ENCODE assay signal across 28 cellular contexts in genomic region chr18:76055025-76055424, GRCh38.
DNase-seq lines count a peak whose midpoint lies in the region; ATAC-seq, FAIRE-seq and TF ChIP-seq lines count a peak whose summit lies in the region.
"Had no signal": no experiment of that assay in that cellular context is flagged by ENCODE, and none has a peak within 500 bp of the region (broad histone marks: within the 10 kb centered on the region; RNA-seq: fewer than 3 reads in every experiment).

No MANE protein-coding gene starts in this region.

- no peak overlapping the region for H2AK5ac ChIP-seq in neuronal stem cell (ENCODE audit: low read depth, low read length)

- POLR2A ChIA-PET in HepG2 (lab: Yijun Ruan, JAX): no interaction called here

- H4K20me1 ChIP-seq in HepG2 (ENCODE audit: insufficient read depth, low read length): no peaks in the 10 kb centered on the region
- H4K20me1 ChIP-seq: BLaER1 treated with 17β-estradiol and CSF1 and Interleukin-3, amounts not matched to agents 10 nM and 100 nM had no signal

- no peaks in the 10 kb centered on the region for H3K36me3 Mint-ChIP-seq in stimulated activated effector memory CD8-positive, alpha-beta T cell treated with anti-CD3 and anti-CD28 coated beads, Interleukin-12 subunit alpha, Interleukin-12 subunit beta, amount 100 ng/mL, for 72 hours
- H3K36me3 Mint-ChIP-seq in immature natural killer cell: no peaks in the 10 kb centered on the region
- H3K36me3 Mint-ChIP-seq: CD8-positive, alpha-beta T cell had no signal

- no peaks in the 10 kb centered on the region for H3K79me2 ChIP-seq in HepG2 (ENCODE audit: insufficient read depth, low read length)

- WGBS in HepG2 (ENCODE audit: low lambda C conversion rate): 40% methylated on average over 6 of the region's 9 CpGs
- 63% methylated on average over 6 of the region's 9 CpGs for WGBS in right lobe of liver (ENCODE audit: insufficient coverage, low coverage, low lambda C conversion rate, missing lambda C conversion rate)
- 97% methylated on average over 9 of the region's 9 CpGs for WGBS in esophagus muscularis mucosa
- no CpG with 5 or more reads among the region's 9 CpGs for WGBS in neuronal stem cell (ENCODE audit: extremely low coverage in 2 of 2, insufficient read length in 2 of 2, insufficient replicate concordance in 1 of 2), 2 donors
- WGBS in body of pancreas, 2 donors: 63 to 70% methylated on average over 9 of the region's 9 CpGs

- peaks cover 3% of the 10 kb centered on the region for H3K9me3 Mint-ChIP-seq in stimulated activated effector memory CD8-positive, alpha-beta T cell treated with anti-CD3 and anti-CD28 coated beads, Interleukin-12 subunit alpha, Interleukin-12 subunit beta, amount 100 ng/mL, for 72 hours
- H3K9me3 Mint-ChIP-seq in immature natural killer cell: no peaks in the 10 kb centered on the region
- H3K9me3 Mint-ChIP-seq: CD4-positive, alpha-beta T cell; CD8-positive, alpha-beta T cell had no signal

- no peak overlapping the region for H3K9ac ChIP-seq in HepG2 (ENCODE audit: insufficient read depth, low read depth, low read length)
- H3K9ac ChIP-seq in neuronal stem cell (ENCODE audit: low read depth, low read length, poor library complexity): no peak overlapping the region
- H3K9ac ChIP-seq: BLaER1 treated with 17β-estradiol and CSF1 and Interleukin-3, amounts not matched to agents 10 nM and 100 nM had no signal

- no peak overlapping the region for H3K27ac Mint-ChIP-seq in stimulated activated effector memory CD8-positive, alpha-beta T cell treated with anti-CD3 and anti-CD28 coated beads, Interleukin-12 subunit alpha, Interleukin-12 subunit beta, amount 100 ng/mL, for 72 hours
- H3K27ac Mint-ChIP-seq in immature natural killer cell: no peak overlapping the region
- H3K27ac Mint-ChIP-seq: B cell; CD4-positive, alpha-beta T cell; CD8-positive, alpha-beta T cell had no signal

- no peak for TF ChIP-seq POLR2A in HepG2 (IDR thresholded peaks at IDR 0.05; ENCODE audit: insufficient read depth in 1 of 2, low read depth in 2 of 2, low read length in 2 of 2)
- no peak for TF ChIP-seq POLR2A in right lobe of liver (IDR thresholded peaks at IDR 0.05)
- TF ChIP-seq POLR2A in esophagus muscularis mucosa (IDR thresholded peaks at IDR 0.05; ENCODE audit: low read depth): no peak
- no peak for TF ChIP-seq POLR2A in body of pancreas (IDR thresholded peaks at IDR 0.05)

- TF ChIP-seq RAD21 in HepG2 (CRISPR knock-in tag; IDR thresholded peaks at IDR 0.05): no peak

- no peaks in the 10 kb centered on the region for H3K4me1 Mint-ChIP-seq in stimulated activated effector memory CD8-positive, alpha-beta T cell treated with anti-CD3 and anti-CD28 coated beads, Interleukin-12 subunit alpha, Interleukin-12 subunit beta, amount 100 ng/mL, for 72 hours
- no peaks in the 10 kb centered on the region for H3K4me1 Mint-ChIP-seq in immature natural killer cell
- H3K4me1 Mint-ChIP-seq: B cell had no signal

- ATAC-seq in HepG2: no peak
- ATAC-seq in right lobe of liver: no peak
- peak; percentile 33 for ATAC-seq in stimulated activated effector memory CD8-positive, alpha-beta T cell treated with anti-CD3 and anti-CD28 coated beads, Interleukin-12 subunit alpha, Interleukin-12 subunit beta, amount 100 ng/mL, for 72 hours
- ATAC-seq in body of pancreas: no peak
- ATAC-seq: A549; CD8-positive, alpha-beta T cell; GM12878 had no signal

- H2BK5ac ChIP-seq in neuronal stem cell (ENCODE audit: low read length): no peak overlapping the region

- no peaks in the 10 kb centered on the region for H3K79me1 ChIP-seq in neuronal stem cell (ENCODE audit: low read depth, low read length)

- H3K4me2 ChIP-seq in HepG2 (ENCODE audit: low read depth, low read length) (no peak overlapping the region), neuronal stem cell (ENCODE audit: insufficient read depth, low read length, poor library complexity, severe bottlenecking) (no peak overlapping the region)
- H3K4me2 ChIP-seq: A549; BLaER1 treated with 17β-estradiol and CSF1 and Interleukin-3, amounts not matched to agents 10 nM and 100 nM had no signal

- in situ Hi-C loops in HepG2 (cut with HindIII; ENCODE audit: extremely low pct_ligation_motif_present, low pct_unique_long_range_greater_than_20kb): no loop called here

- DNase-seq in HepG2 (ENCODE audit: low spot score): no peak
- no peak for DNase-seq in right lobe of liver
- DNase-seq in esophagus muscularis mucosa (ENCODE audit: extremely low spot score): peak; percentile 66
- DNase-seq in neuronal stem cell (ENCODE audit: low spot score): no peak
- DNase-seq in stimulated activated effector memory CD8-positive, alpha-beta T cell treated with anti-CD3 and anti-CD28 coated beads, Interleukin-12 subunit alpha, Interleukin-12 subunit beta, amount 100 ng/mL, for 72 hours (ENCODE audit: low spot score in 2 of 2): no peak
- DNase-seq in body of pancreas: no peak
- DNase-seq in mesenteric fat pad (ENCODE audit: low spot score): no peak
- no peak for DNase-seq in immature natural killer cell
- DNase-seq: AML-193; Caco-2; Calu3; CD4-positive, alpha-beta T cell; CD8-positive, alpha-beta T cell; DMS 273 treated with DMSO at 0.1 percent for 48 hours; DMS153; DMS53; DMS79; DND-41; EL; GDM1 had no signal

- no peaks in the 10 kb centered on the region for H3K36me3 ChIP-seq in HepG2 (replicated peaks in 1 of 2; ENCODE audit: control insufficient read depth in 1 of 2, insufficient read depth in 2 of 2, low read length in 2 of 2)
- no peaks in the 10 kb centered on the region for H3K36me3 ChIP-seq in right lobe of liver
- H3K36me3 ChIP-seq in esophagus muscularis mucosa: no peaks in the 10 kb centered on the region
- H3K36me3 ChIP-seq in neuronal stem cell (replicated peaks in 1 of 2; ENCODE audit: control insufficient read depth in 2 of 2, insufficient read depth in 2 of 2, low read length in 2 of 2): no peaks in the 10 kb centered on the region
- H3K36me3 ChIP-seq in body of pancreas (replicated peaks in 1 of 2; ENCODE audit: insufficient read depth in 1 of 2, low read depth in 2 of 2): no peaks in the 10 kb centered on the region
- H3K36me3 ChIP-seq: BLaER1 treated with 17β-estradiol and CSF1 and Interleukin-3, amounts not matched to agents 10 nM and 100 nM had no signal

- CTCF ChIA-PET in HepG2 (lab: Yijun Ruan, JAX; ENCODE audit: low intra/inter-chr PET ratio, low total read pairs): no interaction called here

- H3K27ac ChIP-seq in HepG2 (ENCODE audit: extremely low read length, insufficient read depth, low read length): no peak overlapping the region
- H3K27ac ChIP-seq in right lobe of liver: no peak overlapping the region
- H3K27ac ChIP-seq in esophagus muscularis mucosa (replicated peaks in 1 of 4): no peak overlapping the region
- H3K27ac ChIP-seq in neuronal stem cell (replicated peaks; ENCODE audit: low read length): no peak overlapping the region
- H3K27ac ChIP-seq in body of pancreas: no peak overlapping the region
- H3K27ac ChIP-seq: 22Rv1; A549; BLaER1 treated with 17β-estradiol and CSF1 and Interleukin-3, amounts not matched to agents 10 nM and 100 nM; C4-2B had no signal

- H3K9me3 ChIP-seq in HepG2 (ENCODE audit: low read length) (no peaks in the 10 kb centered on the region), right lobe of liver (no peaks in the 10 kb centered on the region), esophagus muscularis mucosa (no peaks in the 10 kb centered on the region), neuronal stem cell (replicated peaks in 1 of 2; ENCODE audit: control insufficient read depth in 2 of 2, insufficient read depth in 1 of 2, low read depth in 1 of 2, low read length in 2 of 2) (no peaks in the 10 kb centered on the region), body of pancreas (no peaks in the 10 kb centered on the region)
- H3K9me3 ChIP-seq: A549; BLaER1 treated with 17β-estradiol and CSF1 and Interleukin-3, amounts not matched to agents 10 nM and 100 nM; Caco-2 had no signal

- peak overlapping the region; percentile 16 for H3K23ac ChIP-seq in neuronal stem cell (ENCODE audit: low read depth, low read length, poor library complexity)

- BruUV-seq in HepG2 (replicated peaks; lab: Mats Ljungman, UMichigan): no TSS peak

- no peak for FAIRE-seq in HepG2 (lab: Jason Lieb, UNC)
- FAIRE-seq: A549, GM12878, GM12892, GM18507 had no signal

- intact Hi-C loops in HepG2 (cut with micrococcal nuclease; ENCODE audit: unreplicated experiment): no loop called here
- intact Hi-C loops in right lobe of liver (cut with DNase I): no loop called here
- intact Hi-C loops in esophagus muscularis mucosa (cut with DNase I): no loop called here
- intact Hi-C loops in body of pancreas (cut with DNase I): no loop called here

- no peak overlapping the region for H2BK12ac ChIP-seq in neuronal stem cell (ENCODE audit: low read length)

- H3K4me1 ChIP-seq in HepG2 (ENCODE audit: insufficient read depth, low read length): no peaks in the 10 kb centered on the region
- H3K4me1 ChIP-seq in right lobe of liver: no peaks in the 10 kb centered on the region
- peaks cover 0 to 3% (median 0%) of the 10 kb centered on the region in 4 donors for H3K4me1 ChIP-seq in esophagus muscularis mucosa
- peaks cover 0 to 2% of the 10 kb centered on the region in 2 donors for H3K4me1 ChIP-seq in neuronal stem cell (ENCODE audit: control insufficient read depth in 2 of 2, insufficient read depth in 1 of 2, low read depth in 1 of 2, low read length in 2 of 2)
- H3K4me1 ChIP-seq in body of pancreas: no peaks in the 10 kb centered on the region
- H3K4me1 ChIP-seq: A549, Caco-2 had no signal

- H4K8ac ChIP-seq in neuronal stem cell (ENCODE audit: low read depth, low read length): no peak overlapping the region

- peaks cover 0 to 19% of the 10 kb centered on the region in 2 experiments; a peak in 2 of 5 replicates for H3K27me3 ChIP-seq in HepG2 (ENCODE audit: control insufficient read depth in 1 of 2, insufficient read depth in 2 of 2, low read length in 2 of 2)
- H3K27me3 ChIP-seq in right lobe of liver: no peaks in the 10 kb centered on the region
- no peaks in the 10 kb centered on the region for H3K27me3 ChIP-seq in esophagus muscularis mucosa
- no peaks in the 10 kb centered on the region for H3K27me3 ChIP-seq in neuronal stem cell (ENCODE audit: control insufficient read depth in 3 of 3, insufficient read depth in 3 of 3, low read depth in 1 of 3, low read length in 3 of 3)
- no peaks in the 10 kb centered on the region for H3K27me3 ChIP-seq in body of pancreas
- H3K27me3 ChIP-seq: BLaER1 treated with 17β-estradiol and CSF1 and Interleukin-3, amounts not matched to agents 10 nM and 100 nM had no signal

- H3K27me3 Mint-ChIP-seq in immature natural killer cell (ENCODE audit: low read depth in 3 of 3): peaks cover 0 to 7% (median 2%) of the 10 kb centered on the region in 3 donors
- H3K27me3 Mint-ChIP-seq: B cell; CD4-positive, alpha-beta T cell had no signal

- peak overlapping the region; percentile 8 for H3K4ac ChIP-seq in neuronal stem cell (ENCODE audit: low read length)

- H2AFZ ChIP-seq in HepG2 (ENCODE audit: low read length): no peak overlapping the region
- H2AFZ ChIP-seq in neuronal stem cell (ENCODE audit: low read length): no peak overlapping the region

- H3K4me3 Mint-ChIP-seq in stimulated activated effector memory CD8-positive, alpha-beta T cell treated with anti-CD3 and anti-CD28 coated beads, Interleukin-12 subunit alpha, Interleukin-12 subunit beta, amount 100 ng/mL, for 72 hours: no peak overlapping the region
- no peak overlapping the region for H3K4me3 Mint-ChIP-seq in immature natural killer cell
- H3K4me3 Mint-ChIP-seq: B cell; CD4-positive, alpha-beta T cell; CD8-positive, alpha-beta T cell had no signal

- H3K18ac ChIP-seq in neuronal stem cell (ENCODE audit: low read length): peak overlapping the region; percentile 78

- no peak overlapping the region for H3K4me3 ChIP-seq in HepG2 (replicated peaks in 1 of 3; ENCODE audit: insufficient read depth in 1 of 3, low read depth in 2 of 3, low read length in 3 of 3)
- no peak overlapping the region for H3K4me3 ChIP-seq in right lobe of liver
- no peak overlapping the region for H3K4me3 ChIP-seq in esophagus muscularis mucosa
- no peak overlapping the region for H3K4me3 ChIP-seq in neuronal stem cell (ENCODE audit: low read length in 2 of 2)
- H3K4me3 ChIP-seq in body of pancreas: no peak overlapping the region
- H3K4me3 ChIP-seq: A549; BLaER1 treated with 17β-estradiol and CSF1 and Interleukin-3, amounts not matched to agents 10 nM and 100 nM; GM12878 had no signal

- no peak for TF ChIP-seq CTCF in HepG2 (CRISPR knock-in tag; IDR thresholded peaks at IDR 0.05)
- no peak for TF ChIP-seq CTCF in right lobe of liver (IDR thresholded peaks at IDR 0.05)
- no peak for TF ChIP-seq CTCF in esophagus muscularis mucosa (IDR thresholded peaks at IDR 0.05)
- TF ChIP-seq CTCF in body of pancreas (IDR thresholded peaks at IDR 0.05): no peak

- no peak overlapping the region for H2BK15ac ChIP-seq in neuronal stem cell (ENCODE audit: low read length)

- no peak overlapping the region for H4K91ac ChIP-seq in neuronal stem cell (ENCODE audit: low read depth, low read length, poor library complexity)

- H2BK120ac ChIP-seq in neuronal stem cell (ENCODE audit: low read depth, low read length): no peak overlapping the region

- no peak for TF ChIP-seq EP300 in HepG2 (IDR thresholded peaks at IDR 0.05; ENCODE audit: low read depth in 2 of 2, low read length in 2 of 2)
- no peak for TF ChIP-seq EP300 in HepG2 (CRISPR knock-in tag; IDR thresholded peaks at IDR 0.05; ENCODE audit: borderline replicate concordance)
- no peak for TF ChIP-seq EP300 in esophagus muscularis mucosa (IDR thresholded peaks at IDR 0.05)

- no peak overlapping the region for H3K14ac ChIP-seq in neuronal stem cell (ENCODE audit: low read length)
